ENCODE assay signal across 10 cellular contexts in genomic region chr3:46701211-46701939, GRCh38. TPM values are rescaled to one million over a fixed set of nuclear protein-coding genes. Genes with fewer than 3 reads are reported as not detected.
DNase-seq lines count a peak whose midpoint lies in the region; ATAC-seq lines count a peak whose summit lies in the region.
"Had no signal": no experiment of that assay in that cellular context is flagged by ENCODE, and none has a peak within 500 bp of the region (broad histone marks: within the 10 kb centered on the region; RNA-seq: fewer than 3 reads in every experiment).

Gene TMIE (plus strand): TSS chr3:46701392. CDS start chr3:46701488, 96 bp downstream.

- peaks cover 14 to 42% of the 10 kb centered on the region in 2 donors for H3K27me3 Mint-ChIP-seq in stimulated activated naive B cell treated with anti-CD40 and anti-IgM and Interleukin-4, amounts not matched to agents 10 μg/mL and 1 μg/mL and 100 μg/mL, for 72 hours

- no peak within 1 kb of the TSS for H3K14ac ChIP-seq in mesenchymal stem cell (ENCODE audit: low read length in 2 of 2)

- ATAC-seq in Right ventricle myocardium inferior (no peak), aorta (ENCODE audit: low FRiP score) (no peak), HG03135 (IDR thresholded peaks at IDR 0.05; ENCODE audit: unreplicated experiment) (no peak)
- no peak for ATAC-seq in stimulated activated naive B cell treated with anti-CD40 and anti-IgM and Interleukin-4, amounts not matched to agents 10 μg/mL and 1 μg/mL and 100 μg/mL, for 72 hours (replicated peaks)

- H4K91ac ChIP-seq in mesenchymal stem cell (ENCODE audit: low read length), result no peak within 1 kb of the TSS

- intact Hi-C loops in Right ventricle myocardium inferior (cut with DNase I) (loop anchor here (10.0 kb wide), 1 partner anchor 303 kb away; no protein-coding TSS in a partner anchor), cardiac septum (cut with DNase I) (loop anchor here (10.0 kb wide), 1 partner anchor 293 kb away; no protein-coding TSS in a partner anchor), aorta (cut with DNase I) (loop anchor here (5.0 to 10.0 kb wide), 2 partner anchors 303 to 626 kb away; no protein-coding TSS in a partner anchor)

- H3K4me1 ChIP-seq in mesenchymal stem cell (ENCODE audit: control insufficient read depth, insufficient read depth, low read depth, low read length) (peaks cover 17% of the 10 kb centered on the region), aorta (ENCODE audit: control insufficient read depth in 1 of 2, insufficient read depth in 2 of 2, low read length in 2 of 2) (peaks cover 0 to 5% of the 10 kb centered on the region in 2 donors)

- H3K4me3 ChIP-seq in mesenchymal stem cell (ENCODE audit: insufficient read depth in 1 of 2, low read depth in 1 of 2, low read length in 2 of 2) (no peak within 1 kb of the TSS), aorta (ENCODE audit: low read length in 2 of 2) (peak within 1 kb of the TSS; percentile 32 to 36)

- H3K27ac Mint-ChIP-seq in stimulated activated naive B cell treated with anti-CD40 and anti-IgM and Interleukin-4, amounts not matched to agents 10 μg/mL and 1 μg/mL and 100 μg/mL, for 72 hours, result no peak within 1 kb of the TSS

- peak within 1 kb of the TSS; percentile 47 for H3K4me2 ChIP-seq in mesenchymal stem cell (ENCODE audit: low read length, poor library complexity, severe bottlenecking)

- H3K18ac ChIP-seq in mesenchymal stem cell (ENCODE audit: low read depth in 1 of 2, low read length in 2 of 2), result no peak within 1 kb of the TSS

- H3K27ac ChIP-seq in mesenchymal stem cell (ENCODE audit: low read length, poor library complexity, severe bottlenecking), result no peak within 1 kb of the TSS
- H3K27ac ChIP-seq in aorta (ENCODE audit: low read depth in 1 of 2, low read length in 2 of 2), result no peak within 1 kb of the TSS

- WGBS in mesenchymal stem cell, result 10% methylated on average over 43 of the region's 51 CpGs
- WGBS in aorta, 2 donors, result 4 to 5% methylated on average over 32 to 51 of the region's 51 CpGs

- no peak within 1 kb of the TSS for H4K8ac ChIP-seq in mesenchymal stem cell (ENCODE audit: low read length)

- H3K4me1 Mint-ChIP-seq in stimulated activated naive B cell treated with anti-CD40 and anti-IgM and Interleukin-4, amounts not matched to agents 10 μg/mL and 1 μg/mL and 100 μg/mL, for 72 hours, result peaks cover 0 to 1% of the 10 kb centered on the region in 2 donors

- H2BK120ac ChIP-seq in mesenchymal stem cell (ENCODE audit: low read depth, low read length), result no peak within 1 kb of the TSS

- H3K9me3 ChIP-seq in mesenchymal stem cell (ENCODE audit: control insufficient read depth, low read length) (no peaks in the 10 kb centered on the region), aorta (ENCODE audit: control insufficient read depth, low read length) (no peaks in the 10 kb centered on the region)

- H3K27me3 ChIP-seq in mesenchymal stem cell (ENCODE audit: control insufficient read depth in 1 of 2, insufficient read depth in 1 of 2, low read length in 2 of 2), result peaks cover 35 to 39% of the 10 kb centered on the region in 2 experiments
- H3K27me3 ChIP-seq in aorta (ENCODE audit: control insufficient read depth in 1 of 2, insufficient read depth in 2 of 2, low read length in 1 of 2), result no peaks in the 10 kb centered on the region

- H3K4me3 Mint-ChIP-seq in stimulated activated naive B cell treated with anti-CD40 and anti-IgM and Interleukin-4, amounts not matched to agents 10 μg/mL and 1 μg/mL and 100 μg/mL, for 72 hours, result peak within 1 kb of the TSS in 1 of 2 donors; percentile 54

- no peak within 1 kb of the TSS for H2BK5ac ChIP-seq in mesenchymal stem cell (ENCODE audit: low read depth, low read length, poor library complexity, severe bottlenecking)

- peak; percentile 26 for DNase-seq in Right ventricle myocardium inferior (ENCODE audit: missing footprints)
- DNase-seq in cardiac septum (ENCODE audit: low spot score), result no peak
- DNase-seq in cerebellum (ENCODE audit: low spot score), result peak; percentile 48
- no peak for DNase-seq in mesenchymal stem cell
- DNase-seq in aorta, result peak in 1 of 2 donors; percentile 53
- no peak for DNase-seq in germinal center (ENCODE audit: low spot score)
- no peak for DNase-seq in stimulated activated naive B cell treated with anti-CD40 and anti-IgM and Interleukin-4, amounts not matched to agents 10 μg/mL and 1 μg/mL and 100 μg/mL, for 72 hours
- DNase-seq: EL, NCI-H446 had no signal

- H3K9ac ChIP-seq in mesenchymal stem cell (ENCODE audit: low read length), result no peak within 1 kb of the TSS

- no peak within 1 kb of the TSS for H3K4ac ChIP-seq in mesenchymal stem cell (ENCODE audit: low read depth in 1 of 2, low read length in 2 of 2)

- no peak within 1 kb of the TSS for H2BK12ac ChIP-seq in mesenchymal stem cell (ENCODE audit: low read length in 2 of 2)

- H3K23ac ChIP-seq in mesenchymal stem cell (ENCODE audit: low read length in 2 of 2), result peak within 1 kb of the TSS in 1 of 2 experiments; percentile 41

- H2BK15ac ChIP-seq in mesenchymal stem cell (ENCODE audit: low read depth, poor library complexity, severe bottlenecking), result peak within 1 kb of the TSS; percentile 87

- H3K36me3 Mint-ChIP-seq in stimulated activated naive B cell treated with anti-CD40 and anti-IgM and Interleukin-4, amounts not matched to agents 10 μg/mL and 1 μg/mL and 100 μg/mL, for 72 hours, result no peaks in the 10 kb centered on the region

- no peaks in the 10 kb centered on the region for H3K36me3 ChIP-seq in mesenchymal stem cell (ENCODE audit: control insufficient read depth in 1 of 2, insufficient read depth in 2 of 2, low read depth in 1 of 2, low read length in 2 of 2)
- H3K36me3 ChIP-seq in aorta (ENCODE audit: control insufficient read depth in 1 of 2, insufficient read depth in 2 of 2, low read length in 1 of 2), result no peaks in the 10 kb centered on the region

- no peaks in the 10 kb centered on the region for H3K9me3 Mint-ChIP-seq in stimulated activated naive B cell treated with anti-CD40 and anti-IgM and Interleukin-4, amounts not matched to agents 10 μg/mL and 1 μg/mL and 100 μg/mL, for 72 hours

- H2AFZ ChIP-seq in mesenchymal stem cell (ENCODE audit: low read depth, low read length), result peak within 1 kb of the TSS; percentile 31

- no peaks in the 10 kb centered on the region for H3K79me1 ChIP-seq in mesenchymal stem cell (replicated peaks; ENCODE audit: low read length, poor library complexity, severe bottlenecking)

- no peak within 1 kb of the TSS for H2AK5ac ChIP-seq in mesenchymal stem cell (ENCODE audit: low read length, severe bottlenecking)

RNA-seq across cellular contexts. Expression of gene TMIE, which starts in this region (rescaled TPM):
- 0.89 TPM for total RNA-seq in Right ventricle myocardium inferior
- 0.51 TPM for total RNA-seq in cardiac septum
- total RNA-seq in cerebellum, result 0.82 TPM
- not detected for polyA plus RNA-seq in mesenchymal stem cell (2013, experiment 1 of 2)
- 0.03 TPM for polyA plus RNA-seq in mesenchymal stem cell (2013, experiment 2 of 2)
- total RNA-seq in aorta, result under 1 TPM; 0.55 to 0.99 TPM
- under 1 TPM; 0.75 to 1.00 TPM for polyA plus RNA-seq in aorta

Comparison
In these comparisons a context has a peak if more than half of its experiments do, and no peak if none do; other contexts are left out.
1. Peak in DNase-seq in Right ventricle myocardium inferior; RNA of the gene not detected or under 1 TPM.
2. Peak in DNase-seq in cerebellum; RNA of the gene not detected or under 1 TPM.
3. H3K4me3 ChIP-seq: peak in aorta (2 of 2); none in mesenchymal stem cell (0 of 2).